20 cellular contexts compared by ENCODE assay signal in the genomic region with DNA sequence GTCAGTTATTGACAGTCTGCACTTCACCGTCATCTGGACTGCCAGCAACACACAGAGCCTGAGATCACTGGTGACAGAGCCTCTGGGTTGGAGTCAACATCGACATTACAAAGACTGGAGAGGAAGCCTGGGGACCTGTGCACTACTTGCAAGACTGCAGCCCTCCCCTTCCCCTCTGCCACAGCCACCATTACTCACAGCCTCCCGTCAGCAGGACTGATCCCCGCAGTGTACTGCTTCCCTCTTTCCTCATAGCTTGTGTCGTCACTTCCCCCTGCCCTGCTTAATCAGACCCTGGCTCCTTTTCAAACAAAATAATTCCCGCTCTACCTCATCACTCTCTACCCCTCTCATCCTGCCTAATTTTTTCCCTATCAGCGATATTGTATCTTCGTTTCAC.
DNase-seq lines count a peak whose midpoint lies in the region; ATAC-seq, FAIRE-seq and TF ChIP-seq lines count a peak whose summit lies in the region.
"Had no signal": no experiment of that assay in that cellular context is flagged by ENCODE, and none has a peak within 500 bp of the region (broad histone marks: within the 10 kb centered on the region; RNA-seq: fewer than 3 reads in every experiment).

No MANE protein-coding gene starts in this region.

- H3F3A ChIP-seq in SK-N-SH (replicated peaks; ENCODE audit: insufficient read depth): no peaks in the 10 kb centered on the region

- H3K9me3 ChIP-seq in SK-N-SH (no peaks in the 10 kb centered on the region), K562 (replicated peaks; ENCODE audit: control insufficient read depth, insufficient read depth, low read depth, low read length) (no peaks in the 10 kb centered on the region)
- H3K9me3 ChIP-seq: adrenal gland, upper lobe of left lung had no signal

- no peak overlapping the region for H3K9ac ChIP-seq in SK-N-SH
- peak overlapping the region in 1 of 2 experiments; percentile 68; a peak in 1 of 4 replicates for H3K9ac ChIP-seq in K562 (ENCODE audit: insufficient read depth in 1 of 2, low read depth in 2 of 2, low read length in 2 of 2)
- H3K9ac ChIP-seq: KMS-11 had no signal

- TF ChIP-seq RAD21 in SK-N-SH (IDR thresholded peaks at IDR 0.05; ENCODE audit: low read length) (no peak), K562 (CRISPR knock-in tag; conservative IDR thresholded peaks at IDR 0.05 in 1 of 2, IDR thresholded peaks at IDR 0.05 in 1 of 2) (no peak)

- H3K27me3 ChIP-seq in SK-N-SH (ENCODE audit: insufficient read depth) (no peaks in the 10 kb centered on the region), K562 (ENCODE audit: control insufficient read depth in 2 of 2, insufficient read depth in 2 of 2, low read length in 2 of 2) (no peaks in the 10 kb centered on the region)
- H3K27me3 ChIP-seq: adrenal gland, upper lobe of left lung had no signal

- H3K79me2 ChIP-seq in SK-N-SH (ENCODE audit: insufficient read depth): no peaks in the 10 kb centered on the region
- H3K79me2 ChIP-seq in K562 (ENCODE audit: control insufficient read depth, insufficient read depth, low read length): no peaks in the 10 kb centered on the region

- H3K4me2 ChIP-seq in SK-N-SH (no peak overlapping the region), K562 (ENCODE audit: insufficient read depth, low read length) (peak overlapping the region; percentile 45)
- H3K4me2 ChIP-seq: KMS-11 had no signal

- H3K4me1 Mint-ChIP-seq in stimulated activated effector memory CD8-positive, alpha-beta T cell treated with anti-CD3 and anti-CD28 coated beads, Interleukin-12 subunit alpha, Interleukin-12 subunit beta, amount 100 ng/mL, for 72 hours: no peaks in the 10 kb centered on the region
- H3K4me1 Mint-ChIP-seq: CD4-positive, CD25-positive, alpha-beta regulatory T cell had no signal

- no peaks in the 10 kb centered on the region for H3K9me3 Mint-ChIP-seq in stimulated activated effector memory CD8-positive, alpha-beta T cell treated with anti-CD3 and anti-CD28 coated beads, Interleukin-12 subunit alpha, Interleukin-12 subunit beta, amount 100 ng/mL, for 72 hours
- H3K9me3 Mint-ChIP-seq: CD4-positive, CD25-positive, alpha-beta regulatory T cell had no signal

- H3K36me3 Mint-ChIP-seq in stimulated activated effector memory CD8-positive, alpha-beta T cell treated with anti-CD3 and anti-CD28 coated beads, Interleukin-12 subunit alpha, Interleukin-12 subunit beta, amount 100 ng/mL, for 72 hours: no peaks in the 10 kb centered on the region
- H3K36me3 Mint-ChIP-seq: CD4-positive, CD25-positive, alpha-beta regulatory T cell had no signal

- TF ChIP-seq EP300 in SK-N-SH (IDR thresholded peaks at IDR 0.05; ENCODE audit: borderline replicate concordance in 1 of 2, low read depth in 1 of 2, low read length in 1 of 2): no peak
- TF ChIP-seq EP300 in K562 (IDR thresholded peaks at IDR 0.05; ENCODE audit: low read length): no peak

- in situ Hi-C loops in K562 (cut with MboI): no loop called here

- no peak for FAIRE-seq in K562 (lab: Jason Lieb, UNC)

- H3K9me1 ChIP-seq in K562 (ENCODE audit: control insufficient read depth, insufficient read depth, low read length): no peaks in the 10 kb centered on the region

- TF ChIP-seq POLR2A in K562 (conservative IDR thresholded peaks at IDR 0.05): no peak

- DNase-seq in SK-N-SH (no peak), NOMO-1 (lab: John Stamatoyannopoulos, UW; ENCODE audit: unreplicated experiment in 2 of 2) (peak; percentile 26 to 30), K562 (ENCODE audit: extremely low read depth in 1 of 4, low spot score in 3 of 4) (peak in 1 of 4 experiments; percentile 7), NCI-H446 (lab: John Stamatoyannopoulos, UW) (no peak), HK-2 (ENCODE audit: unreplicated experiment) (no peak), NAMALWA (ENCODE audit: low spot score) (no peak)
- DNase-seq in stimulated activated effector memory CD8-positive, alpha-beta T cell treated with anti-CD3 and anti-CD28 coated beads, Interleukin-12 subunit alpha, Interleukin-12 subunit beta, amount 100 ng/mL, for 72 hours (ENCODE audit: low spot score in 2 of 2): no peak
- DNase-seq: 8988T; activated CD8-positive, alpha-beta memory T cell treated with anti-CD3 and anti-CD28 coated beads for 24 hours; CD4-positive, CD25-positive, alpha-beta regulatory T cell; DMS79 treated with DMSO at 0.1 percent for 48 hours; left ventricle myocardium superior; NCI-H2227 treated with DMSO at 0.1 percent for 48 hours; stimulated activated CD4-positive, alpha-beta T cell treated with anti-CD3 and anti-CD28 coated beads, Interleukin-12 subunit alpha, Interleukin-12 subunit beta, amount 100 ng/mL, for 4 hours; stimulated activated naive CD8-positive, alpha-beta T cell treated with anti-CD3 and anti-CD28 coated beads, Interleukin-15, Interleukin-2, amounts not matched to agents 100 U/mL and 50 U/mL, for 24 hours; upper lobe of left lung had no signal

- H3K9me2 ChIP-seq in SK-N-SH: no peaks in the 10 kb centered on the region

- POLR2A ChIA-PET in SK-N-SH (lab: Yijun Ruan, JAX) (interaction anchor here (0.6 kb wide), 1 partner anchor 16 kb away, joined by 3 read pairs; no protein-coding TSS in a partner anchor), K562 (lab: Yijun Ruan, JAX) (no interaction called here)

- ATAC-seq in SK-N-SH treated with all-trans-retinoic acid at 6 μM for 48 hours: no peak
- peak; percentile 72 for ATAC-seq in K562
- peak; percentile 43 for ATAC-seq in stimulated activated effector memory CD8-positive, alpha-beta T cell treated with anti-CD3 and anti-CD28 coated beads, Interleukin-12 subunit alpha, Interleukin-12 subunit beta, amount 100 ng/mL, for 72 hours
- ATAC-seq: left ventricle myocardium superior; stimulated activated naive CD8-positive, alpha-beta T cell treated with anti-CD3 and anti-CD28 coated beads, Interleukin-15, Interleukin-2, amounts not matched to agents 100 U/mL and 50 U/mL, for 24 hours had no signal

- no peak overlapping the region for H3K27ac Mint-ChIP-seq in stimulated activated effector memory CD8-positive, alpha-beta T cell treated with anti-CD3 and anti-CD28 coated beads, Interleukin-12 subunit alpha, Interleukin-12 subunit beta, amount 100 ng/mL, for 72 hours
- H3K27ac Mint-ChIP-seq: CD4-positive, CD25-positive, alpha-beta regulatory T cell had no signal

- H4K20me1 ChIP-seq in SK-N-SH (ENCODE audit: insufficient read depth) (no peaks in the 10 kb centered on the region), K562 (replicated peaks; ENCODE audit: control insufficient read depth, insufficient read depth, low read length) (no peaks in the 10 kb centered on the region)

- H3K4me3 ChIP-seq in SK-N-SH (ENCODE audit: low read depth in 2 of 2, low read length in 1 of 2) (no peak overlapping the region), K562 (no peak overlapping the region)
- H3K4me3 ChIP-seq: adrenal gland, upper lobe of left lung had no signal

- H3K4me1 ChIP-seq in SK-N-SH (ENCODE audit: control insufficient read depth in 1 of 2, insufficient read depth in 2 of 2, low read depth in 1 of 2, low read length in 1 of 2) (no peaks in the 10 kb centered on the region; a peak in 1 of 4 replicates), K562 (replicated peaks in 1 of 2; ENCODE audit: control insufficient read depth in 2 of 2, insufficient read depth in 2 of 2, low read length in 2 of 2) (no peaks in the 10 kb centered on the region)
- H3K4me1 ChIP-seq: adrenal gland, upper lobe of left lung had no signal

- no TSS peak for BruUV-seq in K562 (replicated peaks; lab: Mats Ljungman, UMichigan)

- H3K36me3 ChIP-seq in SK-N-SH (replicated peaks in 1 of 2; ENCODE audit: control insufficient read depth in 1 of 2, insufficient read depth in 2 of 2, low read length in 1 of 2) (no peaks in the 10 kb centered on the region), K562 (ENCODE audit: control insufficient read depth, insufficient read depth, low read length) (no peaks in the 10 kb centered on the region)
- H3K36me3 ChIP-seq: adrenal gland, upper lobe of left lung had no signal

- H3K27ac ChIP-seq in SK-N-SH (ENCODE audit: low read depth in 2 of 2, low read length in 1 of 2): no peak overlapping the region
- H3K27ac ChIP-seq in K562 (ENCODE audit: extremely low read depth, low read depth, low read length): no peak overlapping the region
- H3K27ac ChIP-seq: adrenal gland, KMS-11, upper lobe of left lung, VCaP had no signal

- H3K4me3 Mint-ChIP-seq in stimulated activated effector memory CD8-positive, alpha-beta T cell treated with anti-CD3 and anti-CD28 coated beads, Interleukin-12 subunit alpha, Interleukin-12 subunit beta, amount 100 ng/mL, for 72 hours: no peak overlapping the region
- H3K4me3 Mint-ChIP-seq: CD4-positive, CD25-positive, alpha-beta regulatory T cell had no signal

- CTCF ChIA-PET in SK-N-SH (lab: Yijun Ruan, JAX): interaction anchor here (1.0 kb wide), 1 partner anchor 26 kb away, joined by 3 read pairs; no protein-coding TSS in a partner anchor
- CTCF ChIA-PET in K562 (lab: Yijun Ruan, JAX; ENCODE audit: low intra/inter-chr PET ratio): no interaction called here

- intact Hi-C loops in K562 (cut with micrococcal nuclease): no loop called here

- H2AFZ ChIP-seq in SK-N-SH (ENCODE audit: low read depth) (peak overlapping the region; percentile 46; the same call in 1 of the 2 replicates), K562 (ENCODE audit: low read depth, low read length) (peak overlapping the region; percentile 57)

- 68% methylated on average over 8 of the region's 8 CpGs for WGBS in SK-N-SH (ENCODE audit: low lambda C conversion rate)
- WGBS in K562 (ENCODE audit: insufficient coverage, low coverage, missing lambda C conversion rate): 6% methylated on average over 6 of the region's 8 CpGs

- no peak for TF ChIP-seq CTCF in SK-N-SH (IDR thresholded peaks at IDR 0.05)
- TF ChIP-seq CTCF in K562 (IDR thresholded peaks at IDR 0.05 in 2 of 3, conservative IDR thresholded peaks at IDR 0.05 in 1 of 3; ENCODE audit: insufficient read depth in 2 of 3, low read depth in 1 of 3, low read length in 3 of 3): no peak

TF ChIP-seq in SK-N-SH treated with all-trans-retinoic acid at 6 μM for 48 hours, 23 proteins besides CTCF, POLR2A, EP300 and RAD21 (continues in another document):
- no peak for TF ChIP-seq PPARA (CRISPR knock-in tag; IDR thresholded peaks at IDR 0.05; ENCODE audit: borderline replicate concordance)
- no peak for TF ChIP-seq SNAI2 (CRISPR knock-in tag; IDR thresholded peaks at IDR 0.05)
- TF ChIP-seq ISL1 (CRISPR knock-in tag; IDR thresholded peaks at IDR 0.05): no peak
- TF ChIP-seq RARB (CRISPR knock-in tag; IDR thresholded peaks at IDR 0.05): no peak
- no peak for TF ChIP-seq ZC3H10 (CRISPR knock-in tag; IDR thresholded peaks at IDR 0.05)

Comparison
In these comparisons a context has a peak if more than half of its experiments do, and no peak if none do; other contexts are left out.
1. DNase-seq: peak in NOMO-1 (2 of 2); none in SK-N-SH (single experiment), stimulated activated effector memory CD8-positive, alpha-beta T cell treated with anti-CD3 and anti-CD28 coated beads, Interleukin-12 subunit alpha, Interleukin-12 subunit beta, amount 100 ng/mL, for 72 hours (0 of 2), NCI-H446 (0 of 2), HK-2 (single experiment) and NAMALWA (single experiment).
2. Of the 27 proteins assayed by ChIP-seq in both K562 and SK-N-SH: peak only in K562: GABPA; only in SK-N-SH: none; in both: none; in neither: 25; mixed calls (peak in some experiments, not most) for 1.